22 cellular contexts compared by ENCODE assay signal in genomic region chr19:31346184-31346583, GRCh38.
"Had no signal": no experiment of that assay in that cellular context is flagged by ENCODE, and none has a peak within 500 bp of the region (broad histone marks: within the 10 kb centered on the region; RNA-seq: fewer than 3 reads in every experiment).

No MANE protein-coding gene starts in this region.

- H3K4me1 ChIP-seq: parathyroid adenoma had no signal

- H3K9ac ChIP-seq: parathyroid adenoma had no signal

- H3K36me3 ChIP-seq: right lobe of liver, stomach, upper lobe of left lung had no signal

- H3K27ac Mint-ChIP-seq: activated CD4-positive, alpha-beta memory T cell treated with anti-CD3 and anti-CD28 coated beads, Interleukin-2, amount 10 ng/mL, durations not matched to agents 7 days and 5 days; activated CD4-positive, alpha-beta T cell treated with anti-CD3 and anti-CD28 coated beads, Interleukin-2, amount 10 ng/mL, durations not matched to agents 24 days and 14 days; activated naive CD4-positive, alpha-beta T cell treated with anti-CD3 and anti-CD28 coated beads, Interleukin-2, amount 10 ng/mL, durations not matched to agents 7 days and 5 days; stimulated activated memory B cell treated with anti-CD40 and anti-IgM and Interleukin-4, amounts not matched to agents 10 μg/mL and 1 μg/mL and 100 μg/mL, for 72 hours; T-helper 17 cell had no signal

- H3K27ac ChIP-seq: parathyroid adenoma, right lobe of liver, upper lobe of left lung, VCaP had no signal

- H2AFZ ChIP-seq: parathyroid adenoma had no signal

- H3K9me3 ChIP-seq: mucosa of descending colon, right lobe of liver, stomach, upper lobe of left lung had no signal

- H3K9me3 Mint-ChIP-seq: activated CD4-positive, alpha-beta memory T cell treated with anti-CD3 and anti-CD28 coated beads, Interleukin-2, amount 10 ng/mL, durations not matched to agents 7 days and 5 days; activated CD4-positive, alpha-beta T cell treated with anti-CD3 and anti-CD28 coated beads, Interleukin-2, amount 10 ng/mL, durations not matched to agents 24 days and 14 days; activated naive CD4-positive, alpha-beta T cell treated with anti-CD3 and anti-CD28 coated beads, Interleukin-2, amount 10 ng/mL, durations not matched to agents 7 days and 5 days had no signal

- DNase-seq: activated CD4-positive, alpha-beta memory T cell treated with anti-CD3 and anti-CD28 coated beads, Interleukin-2, amount 10 ng/mL, durations not matched to agents 7 days and 5 days; activated CD4-positive, alpha-beta T cell treated with anti-CD3 and anti-CD28 coated beads, Interleukin-2, amount 10 ng/mL, durations not matched to agents 24 days and 14 days; activated effector memory CD4-positive, alpha-beta T cell treated with anti-CD3 and anti-CD28 coated beads, Interleukin-2, amount 50 U/mL, for 16 hours; activated naive CD4-positive, alpha-beta T cell treated with anti-CD3 and anti-CD28 coated beads, Interleukin-2, amount 10 ng/mL, durations not matched to agents 7 days and 5 days; activated T-cell treated with anti-CD3 and anti-CD28 coated beads for 4 hours; amygdala; effector CD4-positive, alpha-beta T cell; erythroblast; hypothalamus; mucosa of descending colon; nucleus accumbens; right lobe of liver; small intestine; stimulated activated CD4-positive, alpha-beta T cell treated with anti-CD3 and anti-CD28 coated beads, Interleukin-15, amount 100 ng/mL, for 24 hours; stomach; SW 1271; T-helper 17 cell; upper lobe of left lung had no signal

- ATAC-seq: activated CD4-positive, CD25-positive, alpha-beta regulatory T cell treated with anti-CD3 and anti-CD28 coated beads, Interleukin-2, amount 50 U/mL, for 24 hours; mucosa of descending colon; right lobe of liver; stimulated activated memory B cell treated with anti-CD40 and anti-IgM and Interleukin-4, amounts not matched to agents 10 μg/mL and 1 μg/mL and 100 μg/mL, for 72 hours; T-helper 17 cell had no signal

- H3K4me3 ChIP-seq: mucosa of descending colon, right lobe of liver, stomach, upper lobe of left lung had no signal

- H3K4me3 Mint-ChIP-seq: activated CD4-positive, alpha-beta memory T cell treated with anti-CD3 and anti-CD28 coated beads, Interleukin-2, amount 10 ng/mL, durations not matched to agents 7 days and 5 days; activated CD4-positive, alpha-beta T cell treated with anti-CD3 and anti-CD28 coated beads, Interleukin-2, amount 10 ng/mL, durations not matched to agents 24 days and 14 days; activated naive CD4-positive, alpha-beta T cell treated with anti-CD3 and anti-CD28 coated beads, Interleukin-2, amount 10 ng/mL, durations not matched to agents 7 days and 5 days; stimulated activated memory B cell treated with anti-CD40 and anti-IgM and Interleukin-4, amounts not matched to agents 10 μg/mL and 1 μg/mL and 100 μg/mL, for 72 hours; T-helper 17 cell had no signal
